In genomic region chr2:42184346-42184745, GRCh38 we compare ENCODE assay signal across 1 cellular context.
TF ChIP-seq lines count a peak whose summit lies in the region.

No MANE protein-coding gene starts in this region.

TF ChIP-seq in liver, 16 proteins besides CTCF, POLR2A, EP300 and RAD21 (continued from another document):
- TF ChIP-seq REST (IDR thresholded peaks at IDR 0.05) (no peak), ATF3 (IDR thresholded peaks at IDR 0.05) (no peak)
